ENCODE assay signal across 1 cellular context in genomic region chr7:105012503-105013282, GRCh38.
TF ChIP-seq lines count a peak whose summit lies in the region.

No MANE protein-coding gene starts in this region.

TF ChIP-seq in HepG2, 621 proteins besides CTCF, POLR2A, EP300 and RAD21 (continued from another document and continues in another):
- TF ChIP-seq HBP1 (CRISPR knock-in tag; IDR thresholded peaks at IDR 0.05; ENCODE audit: low read depth) (0 out of 2 replicates have a peak, but pooled peaks have one; percentile 67), ZNF564 (CRISPR knock-in tag; IDR thresholded peaks at IDR 0.05) (0 out of 2 replicates have a peak, but pooled peaks have one; percentile 70), ZNF772 (CRISPR knock-in tag; IDR thresholded peaks at IDR 0.05) (peak; percentile 76), ZBTB4 (CRISPR knock-in tag; IDR thresholded peaks at IDR 0.05; ENCODE audit: borderline replicate concordance) (peak; percentile 64; the same call in 1 of the 2 replicates), FOSL2 (CRISPR knock-in tag; IDR thresholded peaks at IDR 0.05) (peak; percentile 46), GPBP1L1 (CRISPR knock-in tag; IDR thresholded peaks at IDR 0.05) (no peak), THRA (CRISPR knock-in tag; IDR thresholded peaks at IDR 0.05; ENCODE audit: borderline replicate concordance) (peak; percentile 47), SNAPC5 (CRISPR knock-in tag; IDR thresholded peaks at IDR 0.05; ENCODE audit: borderline replicate concordance) (no peak; the same call in 1 of the 2 replicates), DMAP1 (CRISPR knock-in tag; IDR thresholded peaks at IDR 0.05) (peak; percentile 100), ZNF552 (CRISPR knock-in tag; IDR thresholded peaks at IDR 0.05; ENCODE audit: borderline replicate concordance) (peak; percentile 19; the same call in 1 of the 2 replicates), KAT2B (IDR thresholded peaks at IDR 0.05; ENCODE audit: borderline replicate concordance, low read depth, low read length) (no peak), PCBP2 (optimal IDR thresholded peaks at IDR 0.05; ENCODE audit: low read depth, low read length, poor library complexity, severe bottlenecking) (no peak), ZNF563 (CRISPR knock-in tag; IDR thresholded peaks at IDR 0.05) (peak; percentile 84; the same call in 1 of the 2 replicates), GTF3A (CRISPR knock-in tag; conservative IDR thresholded peaks at IDR 0.05) (peak; percentile 63; the same call in 1 of the 2 replicates), ZNF331 (CRISPR knock-in tag; IDR thresholded peaks at IDR 0.05) (peak; percentile 88), ZNF572 (CRISPR knock-in tag; IDR thresholded peaks at IDR 0.05) (no peak), KAT8 (CRISPR knock-in tag; IDR thresholded peaks at IDR 0.05) (peak; percentile 76), ZNF556 (CRISPR knock-in tag; IDR thresholded peaks at IDR 0.05; ENCODE audit: borderline replicate concordance) (peak; percentile 96), ZNF598 (CRISPR knock-in tag; IDR thresholded peaks at IDR 0.05; ENCODE audit: borderline replicate concordance) (0 out of 2 replicates have a peak, but pooled peaks have one; percentile 12), ZMAT5 (CRISPR knock-in tag; IDR thresholded peaks at IDR 0.05; ENCODE audit: borderline replicate concordance, low read depth) (no peak; the same call in 1 of the 2 replicates), ARNTL (CRISPR knock-in tag; IDR thresholded peaks at IDR 0.05) (peak; percentile 96), CCDC6 (CRISPR knock-in tag; IDR thresholded peaks at IDR 0.05) (peak; percentile 89), ZNF639 (CRISPR knock-in tag; conservative IDR thresholded peaks at IDR 0.05) (peak; percentile 84; the same call in 1 of the 2 replicates), CBX5 (CRISPR knock-in tag; IDR thresholded peaks at IDR 0.05; ENCODE audit: borderline replicate concordance) (no peak), MTA1 (CRISPR knock-in tag; IDR thresholded peaks at IDR 0.05; ENCODE audit: borderline replicate concordance) (peak; percentile 76; the same call in 1 of the 2 replicates), PHF5A (CRISPR knock-in tag; IDR thresholded peaks at IDR 0.05; ENCODE audit: low read depth, unreplicated experiment) (peak; percentile 94), ZNF891 (CRISPR knock-in tag; IDR thresholded peaks at IDR 0.05) (peak; percentile 98), UBTF (CRISPR knock-in tag; IDR thresholded peaks at IDR 0.05) (peak; percentile 90), ZNF256 (CRISPR knock-in tag; conservative IDR thresholded peaks at IDR 0.05) (peak; percentile 12; the same call in 1 of the 2 replicates), ATF4 (CRISPR knock-in tag; IDR thresholded peaks at IDR 0.05) (peak in 1 of 2 experiments; percentile 83; a peak in 2 of 4 replicates), ZNF10 (CRISPR knock-in tag; IDR thresholded peaks at IDR 0.05; ENCODE audit: borderline replicate concordance, low read depth) (no peak), ZNF761 (CRISPR knock-in tag; conservative IDR thresholded peaks at IDR 0.05) (peak; percentile 89), ZNF597 (CRISPR knock-in tag; IDR thresholded peaks at IDR 0.05) (no peak), NCOA2 (CRISPR knock-in tag; IDR thresholded peaks at IDR 0.05) (peak; percentile 58), ZSCAN22 (CRISPR knock-in tag; IDR thresholded peaks at IDR 0.05) (no peak), ZNF251 (CRISPR knock-in tag; IDR thresholded peaks at IDR 0.05) (no peak), ZC3H13 (CRISPR knock-in tag; IDR thresholded peaks at IDR 0.05) (peak; percentile 93), TP53 (CRISPR knock-in tag; conservative IDR thresholded peaks at IDR 0.05) (peak; percentile 64; the same call in 1 of the 2 replicates), TEAD2 (CRISPR knock-in tag; IDR thresholded peaks at IDR 0.05) (no peak), ZNF275 (CRISPR knock-in tag; IDR thresholded peaks at IDR 0.05; ENCODE audit: borderline replicate concordance) (peak; percentile 77), ZGPAT (CRISPR knock-in tag; IDR thresholded peaks at IDR 0.05) (peak; percentile 98), ETV5 (CRISPR knock-in tag; IDR thresholded peaks at IDR 0.05; ENCODE audit: borderline replicate concordance) (peak; percentile 62; the same call in 1 of the 2 replicates), FOXO1 (CRISPR knock-in tag; IDR thresholded peaks at IDR 0.05) (peak; percentile 44), YY1 (IDR thresholded peaks at IDR 0.05; ENCODE audit: insufficient read depth, insufficient replicate concordance, low read depth, low read length) (peak; percentile 97), ZBTB3 (CRISPR knock-in tag; IDR thresholded peaks at IDR 0.05; ENCODE audit: borderline replicate concordance, low read depth) (peak; percentile 48; the same call in 1 of the 2 replicates), POLR2AphosphoS2 (IDR thresholded peaks at IDR 0.05; ENCODE audit: low read depth, low read length) (no peak; the same call in none of the 2 replicates), TARDBP (CRISPR knock-in tag; IDR thresholded peaks at IDR 0.05) (peak; percentile 93), ZNF780A (CRISPR knock-in tag; IDR thresholded peaks at IDR 0.05) (peak; percentile 87), ZNF34 (CRISPR knock-in tag; IDR thresholded peaks at IDR 0.05; ENCODE audit: borderline replicate concordance) (no peak), CAMTA2 (CRISPR knock-in tag; IDR thresholded peaks at IDR 0.05; ENCODE audit: borderline replicate concordance) (no peak)
